Comparison of ENCODE assay signal across 23 cellular contexts in genomic region chr3:130941793-130942192, GRCh38. TPM values are rescaled to one million over a fixed set of nuclear protein-coding genes. Genes with fewer than 3 reads are reported as not detected.
A peak's percentile ranks its signal among the peaks of the same experiment; 100 is the strongest.
DNase-seq lines count a peak whose midpoint lies in the region; ATAC-seq and TF ChIP-seq lines count a peak whose summit lies in the region.
"Had no signal": no experiment of that assay in that cellular context is flagged by ENCODE, and none has a peak within 500 bp of the region (broad histone marks: within the 10 kb centered on the region; RNA-seq: fewer than 3 reads in every experiment).

No MANE protein-coding gene starts in this region.

- no peaks in the 10 kb centered on the region for H3K9me2 ChIP-seq in PC-3 (replicated peaks; ENCODE audit: low read length)

- peaks cover 5% of the 10 kb centered on the region for H3F3A ChIP-seq in PC-3 (ENCODE audit: low read length, unreplicated experiment)

- POLR2A ChIA-PET in PC-3 (lab: Charles Lee; ENCODE audit: unreplicated experiment): no interaction called here

- H3K9me3 Mint-ChIP-seq in activated T-cell treated with anti-CD3 and anti-CD28 coated beads, Interleukin-2, amount 50 U/mL, for 72 hours: no peaks in the 10 kb centered on the region
- no peaks in the 10 kb centered on the region for H3K9me3 Mint-ChIP-seq in activated T-cell treated with anti-CD3 and anti-CD28 coated beads, Interleukin-2, amount 50 U/mL, for 24 hours
- H3K9me3 Mint-ChIP-seq in activated T-helper 17 cell treated with anti-CD3 and anti-CD28 coated beads, Interleukin-2, amount 50 U/mL, for 72 hours: no peaks in the 10 kb centered on the region
- no peaks in the 10 kb centered on the region for H3K9me3 Mint-ChIP-seq in type B pancreatic cell

- H3K9ac ChIP-seq in PC-3 (ENCODE audit: low read length): peak overlapping the region; percentile 43
- H3K9ac ChIP-seq: GM23248 had no signal

- H3K27ac ChIP-seq in PC-3 (ENCODE audit: low read length): peak overlapping the region; percentile 94
- H3K27ac ChIP-seq: 22Rv1, GM23248, Peyer's patch, SK-N-MC had no signal

- no peaks in the 10 kb centered on the region for H3K27me3 ChIP-seq in PC-3 (ENCODE audit: low read length)
- H3K27me3 ChIP-seq: BE2C, Peyer's patch had no signal

- CTCF ChIA-PET in PC-3 (lab: Charles Lee): no interaction called here

- H4K20me1 ChIP-seq in PC-3 (ENCODE audit: low read length): no peaks in the 10 kb centered on the region

- no peaks in the 10 kb centered on the region for H3K9me3 ChIP-seq in PC-3 (ENCODE audit: low read length)
- H3K9me3 ChIP-seq: BE2C, Peyer's patch had no signal

- peaks cover 14 to 20% of the 10 kb centered on the region in 2 donors for H3K36me3 Mint-ChIP-seq in activated T-cell treated with anti-CD3 and anti-CD28 coated beads, Interleukin-2, amount 50 U/mL, for 72 hours (ENCODE audit: insufficient read depth in 2 of 2)
- peaks cover 91% of the 10 kb centered on the region for H3K36me3 Mint-ChIP-seq in activated T-cell treated with anti-CD3 and anti-CD28 coated beads, Interleukin-2, amount 50 U/mL, for 24 hours (ENCODE audit: low read depth)
- peaks cover 92% of the 10 kb centered on the region for H3K36me3 Mint-ChIP-seq in activated T-helper 17 cell treated with anti-CD3 and anti-CD28 coated beads, Interleukin-2, amount 50 U/mL, for 72 hours (ENCODE audit: low read depth)
- peaks cover 37% of the 10 kb centered on the region for H3K36me3 Mint-ChIP-seq in type B pancreatic cell

- no peak overlapping the region for H3K4me3 Mint-ChIP-seq in activated T-cell treated with anti-CD3 and anti-CD28 coated beads, Interleukin-2, amount 50 U/mL, for 72 hours
- H3K4me3 Mint-ChIP-seq in activated T-cell treated with anti-CD3 and anti-CD28 coated beads, Interleukin-2, amount 50 U/mL, for 24 hours: no peak overlapping the region
- no peak overlapping the region for H3K4me3 Mint-ChIP-seq in activated T-helper 17 cell treated with anti-CD3 and anti-CD28 coated beads, Interleukin-2, amount 50 U/mL, for 72 hours
- no peak overlapping the region for H3K4me3 Mint-ChIP-seq in type B pancreatic cell

- H3K79me2 ChIP-seq in PC-3 (ENCODE audit: low read length): no peaks in the 10 kb centered on the region

- no peak for DNase-seq in activated T-cell treated with anti-CD3 and anti-CD28 coated beads, Interleukin-2, amount 50 U/mL, for 72 hours
- DNase-seq in activated T-cell treated with anti-CD3 and anti-CD28 coated beads, Interleukin-2, amount 50 U/mL, for 24 hours: no peak
- DNase-seq in PC-3 (peak; percentile 78), epithelial cell of esophagus (ENCODE audit: low read depth) (peak; percentile 59), NCI-H1048 (lab: John Stamatoyannopoulos, UW) (no peak), type B pancreatic cell (ENCODE audit: extremely low spot score, unreplicated experiment) (no peak)
- DNase-seq: ACHN, BE2C, Calu3, DMS153, GM23248, H7, NCI-H1092, NCI-H1417 treated with DMSO at 0.1 percent for 48 hours, NCI-H1694 treated with DMSO at 0.1 percent for 48 hours, NCI-H2081, NCI-H2227 treated with DMSO at 0.1 percent for 48 hours, NCI-H526 treated with DMSO at 0.1 percent for 48 hours, Peyer's patch, SIG-M5 had no signal

- TF ChIP-seq CTCF in PC-3 (conservative IDR thresholded peaks at IDR 0.05; ENCODE audit: low read depth, low read length): no peak
- no peak for TF ChIP-seq CTCF in epithelial cell of esophagus (IDR thresholded peaks at IDR 0.05; ENCODE audit: insufficient read depth, low read depth, low read length, missing control alignments)
- TF ChIP-seq CTCF in type B pancreatic cell (conservative IDR thresholded peaks at IDR 0.05): no peak

- H3K4me1 ChIP-seq in PC-3 (ENCODE audit: insufficient read depth, low read length): peaks cover 16% of the 10 kb centered on the region
- H3K4me1 ChIP-seq: BE2C, Peyer's patch had no signal

- H3K4me1 Mint-ChIP-seq in activated T-cell treated with anti-CD3 and anti-CD28 coated beads, Interleukin-2, amount 50 U/mL, for 72 hours (ENCODE audit: low read depth): no peaks in the 10 kb centered on the region
- H3K4me1 Mint-ChIP-seq in activated T-cell treated with anti-CD3 and anti-CD28 coated beads, Interleukin-2, amount 50 U/mL, for 24 hours (ENCODE audit: low read depth): no peaks in the 10 kb centered on the region
- H3K4me1 Mint-ChIP-seq in activated T-helper 17 cell treated with anti-CD3 and anti-CD28 coated beads, Interleukin-2, amount 50 U/mL, for 72 hours: no peaks in the 10 kb centered on the region
- no peaks in the 10 kb centered on the region for H3K4me1 Mint-ChIP-seq in type B pancreatic cell (ENCODE audit: unreplicated experiment)

- H3K36me3 ChIP-seq in PC-3 (ENCODE audit: low read depth, low read length): peaks cover 18% of the 10 kb centered on the region; the same call in 1 of the 2 replicates

- intact Hi-C loops in PC-3 (cut with micrococcal nuclease): loop anchor here (5.0 kb wide), 1 partner anchor 34 kb away; no protein-coding TSS in a partner anchor

- ATAC-seq in activated T-cell treated with anti-CD3 and anti-CD28 coated beads, Interleukin-2, amount 50 U/mL, for 72 hours (replicated peaks in 1 of 2): no peak
- ATAC-seq in PC-3: peak; percentile 98
- ATAC-seq in activated T-helper 17 cell treated with anti-CD3 and anti-CD28 coated beads, Interleukin-2, amount 50 U/mL, for 72 hours (replicated peaks): no peak

- H3K4me3 ChIP-seq in PC-3 (ENCODE audit: low read length) (no peak overlapping the region), epithelial cell of esophagus (ENCODE audit: low read length) (no peak overlapping the region)
- H3K4me3 ChIP-seq: GM23248, Peyer's patch, SK-N-MC had no signal

- no peaks in the 10 kb centered on the region for H3K27me3 Mint-ChIP-seq in activated T-cell treated with anti-CD3 and anti-CD28 coated beads, Interleukin-2, amount 50 U/mL, for 72 hours (ENCODE audit: low read depth)
- no peaks in the 10 kb centered on the region for H3K27me3 Mint-ChIP-seq in activated T-cell treated with anti-CD3 and anti-CD28 coated beads, Interleukin-2, amount 50 U/mL, for 24 hours
- no peaks in the 10 kb centered on the region for H3K27me3 Mint-ChIP-seq in activated T-helper 17 cell treated with anti-CD3 and anti-CD28 coated beads, Interleukin-2, amount 50 U/mL, for 72 hours
- no peaks in the 10 kb centered on the region for H3K27me3 Mint-ChIP-seq in type B pancreatic cell

- H2AFZ ChIP-seq in PC-3 (ENCODE audit: low read length): no peak overlapping the region
- H2AFZ ChIP-seq: GM23248 had no signal

- peak overlapping the region; percentile 55 for H3K4me2 ChIP-seq in PC-3 (ENCODE audit: low read length)

- no TSS peak for BruUV-seq in PC-3 (replicated peaks; lab: Mats Ljungman, UMichigan)

- peak overlapping the region; percentile 4 for H3K27ac Mint-ChIP-seq in activated T-cell treated with anti-CD3 and anti-CD28 coated beads, Interleukin-2, amount 50 U/mL, for 72 hours
- no peak overlapping the region for H3K27ac Mint-ChIP-seq in activated T-cell treated with anti-CD3 and anti-CD28 coated beads, Interleukin-2, amount 50 U/mL, for 24 hours
- no peak overlapping the region for H3K27ac Mint-ChIP-seq in activated T-helper 17 cell treated with anti-CD3 and anti-CD28 coated beads, Interleukin-2, amount 50 U/mL, for 72 hours
- H3K27ac Mint-ChIP-seq in type B pancreatic cell: no peak overlapping the region

RNA-seq across cellular contexts. Expression of gene ATP2C1, which starts 47.9 kb away (rescaled TPM):
- total RNA-seq in activated T-cell treated with anti-CD3 and anti-CD28 coated beads, Interleukin-2, amount 50 U/mL, for 72 hours: 10 to 100 TPM; 76.0 to 79.6 TPM
- total RNA-seq in PC-3 (2014; rRNA removed) (34.0 and 49.1 TPM in 2 replicates), type B pancreatic cell (ENCODE audit: low replicate concordance) (78.3 and 81.0 TPM in 2 replicates)
- total RNA-seq in activated T-helper 17 cell treated with anti-CD3 and anti-CD28 coated beads, Interleukin-2, amount 50 U/mL, for 72 hours: 10 to 100 TPM; 63.3 to 64.8 TPM

Comparison
In these comparisons a context has a peak if more than half of its experiments do, and no peak if none do; other contexts are left out.
1. DNase-seq: peak in PC-3 (single experiment) and epithelial cell of esophagus (single experiment); none in activated T-cell treated with anti-CD3 and anti-CD28 coated beads, Interleukin-2, amount 50 U/mL, for 72 hours (0 of 2), activated T-cell treated with anti-CD3 and anti-CD28 coated beads, Interleukin-2, amount 50 U/mL, for 24 hours (single experiment), NCI-H1048 (single experiment) and type B pancreatic cell (single experiment).